17 cellular contexts compared by ENCODE assay signal in the genomic region with DNA sequence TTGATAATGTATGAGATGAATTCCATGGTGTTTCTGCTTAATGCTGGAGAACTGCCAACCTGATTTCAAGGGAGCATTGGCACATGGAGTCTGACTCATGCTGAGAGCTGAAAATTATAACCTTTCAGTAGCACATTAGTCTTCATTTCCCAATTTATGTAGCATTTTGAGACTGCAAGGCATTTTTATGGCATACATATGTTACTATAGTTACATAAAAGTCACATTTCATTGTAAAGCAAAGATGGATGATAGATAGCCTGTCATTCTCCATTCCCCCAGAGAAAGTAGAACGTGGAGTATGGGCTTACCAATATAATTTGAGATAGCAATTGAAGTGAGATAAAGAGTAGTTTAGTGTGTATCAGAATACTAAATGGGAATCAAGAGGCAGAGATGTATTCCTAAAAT.
DNase-seq lines count a peak whose midpoint lies in the region; ATAC-seq and TF ChIP-seq lines count a peak whose summit lies in the region.
"Had no signal": no experiment of that assay in that cellular context is flagged by ENCODE, and none has a peak within 500 bp of the region (broad histone marks: within the 10 kb centered on the region; RNA-seq: fewer than 3 reads in every experiment).

No MANE protein-coding gene starts in this region.

- DNase-seq in DMS 273 (lab: John Stamatoyannopoulos, UW; ENCODE audit: unreplicated experiment) (peak; percentile 33), DMS 273 treated with DMSO at 0.1 percent for 48 hours (lab: John Stamatoyannopoulos, UW) (no peak), RPMI7951 (ENCODE audit: low read depth) (peak; percentile 35), fibroblast of mammary gland (ENCODE audit: low read depth) (peak; percentile 55), skeletal muscle cell (ENCODE audit: low read depth) (peak; percentile 39), retina (no peak), NCI-H345 treated with DMSO at 0.1 percent for 48 hours (lab: John Stamatoyannopoulos, UW; ENCODE audit: unreplicated experiment) (no peak)
- DNase-seq: activated CD8-positive, alpha-beta T cell treated with anti-CD3 and anti-CD28 coated beads, Interleukin-2, amount 10 ng/mL, durations not matched to agents 7 days and 5 days; activated naive CD4-positive, alpha-beta T cell; cerebellar nuclear complex; H9; NCI-H1048; NCI-H524; occipital lobe; testis had no signal

- no peak for ATAC-seq in HG02763 (IDR thresholded peaks at IDR 0.05; ENCODE audit: unreplicated experiment)
- ATAC-seq: activated CD8-positive, alpha-beta T cell treated with anti-CD3 and anti-CD28 coated beads, Interleukin-2, amount 10 ng/mL, durations not matched to agents 7 days and 5 days; Right ventricle myocardium inferior had no signal

- H3K4me3 ChIP-seq in fibroblast of mammary gland (ENCODE audit: control insufficient read depth, low read depth, low read length) (no peak overlapping the region), skeletal muscle cell (ENCODE audit: low read depth, low read length) (no peak overlapping the region)
- H3K4me3 ChIP-seq: testis had no signal

- no peak for TF ChIP-seq CTCF in fibroblast of mammary gland (conservative IDR thresholded peaks at IDR 0.05; ENCODE audit: control insufficient read depth, insufficient read depth, low read depth, low read length)

Comparison
In these comparisons a context has a peak if more than half of its experiments do, and no peak if none do; other contexts are left out.
1. DNase-seq: peak in DMS 273 (single experiment), RPMI7951 (single experiment), fibroblast of mammary gland (single experiment) and skeletal muscle cell (single experiment); none in DMS 273 treated with DMSO at 0.1 percent for 48 hours (single experiment), retina (single experiment) and NCI-H345 treated with DMSO at 0.1 percent for 48 hours (single experiment).